Comparison of ENCODE assay signal across 9 cellular contexts in genomic region chr3:106457278-106458210, GRCh38.
A peak's percentile ranks its signal among the peaks of the same experiment; 100 is the strongest.
DNase-seq lines count a peak whose midpoint lies in the region; ATAC-seq and TF ChIP-seq lines count a peak whose summit lies in the region.
"Had no signal": no experiment of that assay in that cellular context is flagged by ENCODE, and none has a peak within 500 bp of the region (broad histone marks: within the 10 kb centered on the region; RNA-seq: fewer than 3 reads in every experiment).

No MANE protein-coding gene starts in this region.

- TF ChIP-seq CTCF in GM12865 (IDR thresholded peaks at IDR 0.05; ENCODE audit: insufficient read depth, low read depth, low read length, missing control alignments) (no peak), epithelial cell of esophagus (IDR thresholded peaks at IDR 0.05; ENCODE audit: insufficient read depth, low read depth, low read length, missing control alignments) (no peak)

- peak; percentile 99 for ATAC-seq in GM21390 (IDR thresholded peaks at IDR 0.05; ENCODE audit: unreplicated experiment)
- peak; percentile 94 for ATAC-seq in HG03521 (IDR thresholded peaks at IDR 0.05; ENCODE audit: unreplicated experiment)

- H3K4me3 ChIP-seq in GM12865 (ENCODE audit: low read depth, low read length) (no peak overlapping the region), epithelial cell of esophagus (ENCODE audit: low read length) (no peak overlapping the region), skeletal muscle cell (ENCODE audit: low read depth, low read length) (no peak overlapping the region)
- H3K4me3 ChIP-seq: ovary had no signal

- DNase-seq in GM12865 (ENCODE audit: low read depth) (peak; percentile 82), RPMI7951 (ENCODE audit: low read depth) (peak; percentile 97), epithelial cell of esophagus (ENCODE audit: low read depth) (peak; percentile 86), skeletal muscle cell (ENCODE audit: low read depth) (peak; percentile 92), KG1 (lab: John Stamatoyannopoulos, UW) (no peak), epidermal melanocyte (ENCODE audit: insufficient read length, low spot score) (no peak)

Comparison
In these comparisons a context has a peak if more than half of its experiments do, and no peak if none do; other contexts are left out.
1. DNase-seq: peak in GM12865 (single experiment), RPMI7951 (single experiment), epithelial cell of esophagus (single experiment) and skeletal muscle cell (single experiment); none in KG1 (single experiment) and epidermal melanocyte (single experiment).